Comparison of ENCODE assay signal across 13 cellular contexts in the genomic region with DNA sequence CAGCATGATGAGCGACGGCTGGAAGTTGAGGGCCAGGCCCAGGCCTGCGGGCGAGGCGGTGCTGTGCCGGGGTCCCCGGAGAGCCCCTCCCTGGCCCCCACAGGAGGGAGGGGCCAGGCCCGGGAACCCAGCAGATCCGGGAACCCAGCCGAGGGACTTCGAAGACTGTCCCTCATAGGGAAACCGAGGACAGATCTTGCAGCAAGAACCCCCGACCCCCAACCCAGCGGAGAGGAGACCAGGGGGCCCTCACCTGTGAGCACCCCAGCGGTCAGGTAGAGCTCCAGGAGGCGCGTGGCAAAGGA. TPM values are rescaled to one million over a fixed set of nuclear protein-coding genes. Genes with fewer than 3 reads are reported as not detected.
DNase-seq lines count a peak whose midpoint lies in the region; ATAC-seq and TF ChIP-seq lines count a peak whose summit lies in the region.
"Had no signal": no experiment of that assay in that cellular context is flagged by ENCODE, and none has a peak within 500 bp of the region (broad histone marks: within the 10 kb centered on the region; RNA-seq: fewer than 3 reads in every experiment).

No MANE protein-coding gene starts in this region.

- H3K27me3 ChIP-seq in GM23338 (ENCODE audit: insufficient read depth): peaks cover 38% of the 10 kb centered on the region
- H3K27me3 ChIP-seq in brain microvascular endothelial cell (replicated peaks): peaks cover 14% of the 10 kb centered on the region
- peaks cover 35% of the 10 kb centered on the region for H3K27me3 ChIP-seq in lower lobe of right lung (ENCODE audit: low read depth)
- peaks cover 3 to 46% (median 29%) of the 10 kb centered on the region in 7 donors for H3K27me3 ChIP-seq in spleen (replicated peaks in 1 of 7)

- H3K9me2 ChIP-seq in GM23338 (ENCODE audit: insufficient read depth): no peaks in the 10 kb centered on the region

- H3K9me3 ChIP-seq in lower lobe of right lung (no peaks in the 10 kb centered on the region), spleen (no peaks in the 10 kb centered on the region)
- H3K9me3 ChIP-seq: Caco-2, neutrophil had no signal

- H3K4me3 ChIP-seq in GM23338: peak overlapping the region; percentile 51
- H3K4me3 ChIP-seq in brain microvascular endothelial cell (ENCODE audit: low read depth, low read length): peak overlapping the region; percentile 9
- peak overlapping the region; percentile 44 for H3K4me3 ChIP-seq in lower lobe of right lung
- H3K4me3 ChIP-seq in spleen: peak overlapping the region in 7 of 8 donors; percentile 10 to 65 (median 28)

- peaks cover 32% of the 10 kb centered on the region for H3K27me3 Mint-ChIP-seq in GM23338 (ENCODE audit: insufficient read depth, low read depth, poor library complexity)
- peaks cover 13% of the 10 kb centered on the region for H3K27me3 Mint-ChIP-seq in activated CD4-positive, alpha-beta memory T cell treated with anti-CD3 and anti-CD28 coated beads for 36 hours

- H3K4me3 Mint-ChIP-seq in GM23338: no peak overlapping the region
- no peak overlapping the region for H3K4me3 Mint-ChIP-seq in activated CD4-positive, alpha-beta memory T cell treated with anti-CD3 and anti-CD28 coated beads for 36 hours

- intact Hi-C loops in lower lobe of right lung (cut with DNase I): no loop called here
- intact Hi-C loops in spleen (cut with DNase I; ENCODE audit: low total_unique reads): no loop called here
- intact Hi-C loops in activated CD4-positive, alpha-beta memory T cell treated with anti-CD3 and anti-CD28 coated beads for 36 hours (cut with micrococcal nuclease): no loop called here

- no peak for TF ChIP-seq CTCF in GM23338 (conservative IDR thresholded peaks at IDR 0.05; ENCODE audit: low read depth in 2 of 2)
- TF ChIP-seq CTCF in brain microvascular endothelial cell (IDR thresholded peaks at IDR 0.05; ENCODE audit: low read depth, low read length, missing control alignments): no peak
- no peak for TF ChIP-seq CTCF in lower lobe of right lung (IDR thresholded peaks at IDR 0.05)
- no peak for TF ChIP-seq CTCF in spleen (IDR thresholded peaks at IDR 0.05 in 8 of 11, conservative IDR thresholded peaks at IDR 0.05 in 3 of 11)

- H3K9me3 Mint-ChIP-seq in GM23338: no peaks in the 10 kb centered on the region
- no peaks in the 10 kb centered on the region for H3K9me3 Mint-ChIP-seq in activated CD4-positive, alpha-beta memory T cell treated with anti-CD3 and anti-CD28 coated beads for 36 hours
- H3K9me3 Mint-ChIP-seq: activated naive CD8-positive, alpha-beta T cell treated with anti-CD3 and anti-CD28 coated beads, Interleukin-2, amount 10 ng/mL, durations not matched to agents 7 days and 5 days; H9 had no signal

- H3K4me1 ChIP-seq in GM23338 (ENCODE audit: insufficient read depth): peaks cover 25% of the 10 kb centered on the region; the same call in 1 of the 2 replicates
- H3K4me1 ChIP-seq in lower lobe of right lung: peaks cover 22% of the 10 kb centered on the region
- H3K4me1 ChIP-seq in spleen: peaks cover 11 to 28% (median 24%) of the 10 kb centered on the region in 6 donors

- in situ Hi-C loops in brain microvascular endothelial cell (cut with HindIII; ENCODE audit: low pct_ligation_motif_present, low sequenced_read_pairs): loop anchor here (25.0 kb wide), 1 partner anchor 256 kb away; no protein-coding TSS in a partner anchor

- H3K36me3 Mint-ChIP-seq in GM23338 (ENCODE audit: low read depth): no peaks in the 10 kb centered on the region; the same call in 2 of the 3 replicates
- H3K36me3 Mint-ChIP-seq in activated CD4-positive, alpha-beta memory T cell treated with anti-CD3 and anti-CD28 coated beads for 36 hours: no peaks in the 10 kb centered on the region
- H3K36me3 Mint-ChIP-seq: activated naive CD8-positive, alpha-beta T cell treated with anti-CD3 and anti-CD28 coated beads, Interleukin-2, amount 10 ng/mL, durations not matched to agents 7 days and 5 days had no signal

- peak overlapping the region; percentile 78 for H3K4me2 ChIP-seq in GM23338

- TF ChIP-seq POLR2A in spleen (IDR thresholded peaks at IDR 0.05): no peak

- H3K27ac ChIP-seq in GM23338 (ENCODE audit: low read depth) (no peak overlapping the region), brain microvascular endothelial cell (no peak overlapping the region), lower lobe of right lung (no peak overlapping the region), spleen (peak overlapping the region in 4 of 8 donors; percentile 27 to 65 (median 38))
- H3K27ac ChIP-seq: neutrophil had no signal

- no peak for ATAC-seq in GM23338
- no peak for ATAC-seq in lower lobe of right lung
- ATAC-seq in GM19455 (IDR thresholded peaks at IDR 0.05; ENCODE audit: unreplicated experiment): no peak

- no peaks in the 10 kb centered on the region for H3F3A ChIP-seq in GM23338 (replicated peaks; ENCODE audit: low read depth)

- 6 to 13% (median 7%) methylated on average over 3 to 17 of the region's 17 CpGs for WGBS in spleen, 5 donors

- H3K4me1 Mint-ChIP-seq in GM23338: peaks cover 6% of the 10 kb centered on the region; the same call in 2 of the 3 replicates
- no peaks in the 10 kb centered on the region for H3K4me1 Mint-ChIP-seq in activated CD4-positive, alpha-beta memory T cell treated with anti-CD3 and anti-CD28 coated beads for 36 hours (ENCODE audit: low read depth)
- H3K4me1 Mint-ChIP-seq: activated naive CD8-positive, alpha-beta T cell treated with anti-CD3 and anti-CD28 coated beads, Interleukin-2, amount 10 ng/mL, durations not matched to agents 7 days and 5 days had no signal

- no peak overlapping the region for H2AFZ ChIP-seq in GM23338

- H3K27ac Mint-ChIP-seq in GM23338: no peak overlapping the region
- H3K27ac Mint-ChIP-seq in activated CD4-positive, alpha-beta memory T cell treated with anti-CD3 and anti-CD28 coated beads for 36 hours: no peak overlapping the region
- H3K27ac Mint-ChIP-seq: activated naive CD8-positive, alpha-beta T cell treated with anti-CD3 and anti-CD28 coated beads, Interleukin-2, amount 10 ng/mL, durations not matched to agents 7 days and 5 days; H9 had no signal

- H3K36me3 ChIP-seq in GM23338 (ENCODE audit: insufficient read depth) (no peaks in the 10 kb centered on the region), brain microvascular endothelial cell (replicated peaks) (no peaks in the 10 kb centered on the region), lower lobe of right lung (no peaks in the 10 kb centered on the region), spleen (peaks cover 0 to 9% (median 0%) of the 10 kb centered on the region in 6 donors)

- POLR2A ChIA-PET in activated CD4-positive, alpha-beta memory T cell treated with anti-CD3 and anti-CD28 coated beads for 36 hours (lab: Charles Lee): no interaction called here

- DNase-seq in GM23338 (ENCODE audit: low spot score): no peak
- no peak for DNase-seq in brain microvascular endothelial cell
- DNase-seq in lower lobe of right lung: peak; percentile 48
- DNase-seq in spleen: no peak
- DNase-seq in NCI-H146 treated with DMSO at 0.1 percent for 48 hours (lab: John Stamatoyannopoulos, UW; ENCODE audit: unreplicated experiment): no peak
- DNase-seq in activated CD4-positive, alpha-beta memory T cell treated with anti-CD3 and anti-CD28 coated beads for 36 hours: no peak
- DNase-seq in activated CD4-positive, alpha-beta T cell treated with anti-CD3 and anti-CD28 coated beads for 48 hours: no peak
- DNase-seq: Caco-2, H9 had no signal

- no peaks in the 10 kb centered on the region; the same call in 1 of the 2 replicates for H4K20me1 ChIP-seq in GM23338 (replicated peaks; ENCODE audit: insufficient read depth)

- H3K79me2 ChIP-seq in GM23338 (replicated peaks; ENCODE audit: insufficient read depth): no peaks in the 10 kb centered on the region

- CTCF ChIA-PET in activated CD4-positive, alpha-beta memory T cell treated with anti-CD3 and anti-CD28 coated beads for 36 hours (lab: Charles Lee): interaction anchor here (1.2 kb wide), 1 partner anchor 29 kb away, joined by 3 read pairs; no protein-coding TSS in a partner anchor

TF ChIP-seq in GM23338, 12 proteins besides CTCF, POLR2A, EP300 and RAD21:
- TF ChIP-seq STAT1 (IDR thresholded peaks at IDR 0.05; ENCODE audit: unreplicated experiment) (no peak), EZH2 (IDR thresholded peaks at IDR 0.05; ENCODE audit: low read depth, unreplicated experiment) (peak; percentile 18)

RNA-seq across cellular contexts. Expression of a gene that starts 2.4 kb away (rescaled TPM):
- 0.66 and 1.0 TPM in 2 replicates for total RNA-seq in GM23338 (2014; rRNA removed; shearing (Covaris generic))
- polyA plus RNA-seq in GM23338 (2016; fragmentation: Nextera tagmentation; extraction: Ambion mirVana): 0.52 and 0.56 TPM in 2 replicates
- total RNA-seq in lower lobe of right lung: 0.24 TPM
- under 1 TPM in 3 of 7 donors, not detected in 4; 0.30 to 0.77 (median 0.60) TPM for total RNA-seq in spleen
- 1 to 10 TPM in 1 of 3 donors, under 1 TPM in 2; 0.22 to 1.2 (median 0.97) TPM for polyA plus RNA-seq in spleen
- total RNA-seq in activated CD4-positive, alpha-beta memory T cell treated with anti-CD3 and anti-CD28 coated beads for 36 hours: under 1 TPM in 1 of 2 experiments, not detected in 1; 0.17 TPM
- total RNA-seq: activated naive CD8-positive, alpha-beta T cell treated with anti-CD3 and anti-CD28 coated beads, Interleukin-2, amount 10 ng/mL, durations not matched to agents 7 days and 5 days; Caco-2; HT1080 had no signal

RNA-seq across cellular contexts. Expression of a gene that starts 24.4 kb away (rescaled TPM):
- 28.3 and 36.2 TPM in 2 replicates for total RNA-seq in GM23338 (2014; rRNA removed; shearing (Covaris generic))
- polyA plus RNA-seq in GM23338 (2016; fragmentation: Nextera tagmentation; extraction: Ambion mirVana): 14.0 and 15.9 TPM in 2 replicates
- total RNA-seq in lower lobe of right lung: 35.4 TPM
- total RNA-seq in spleen: 10 to 100 TPM; 14.9 to 34.2 (median 31.9) TPM
- 10 to 100 TPM; 16.4 to 29.3 (median 20.3) TPM for polyA plus RNA-seq in spleen
- 10 to 100 TPM; 16.0 to 16.5 TPM for total RNA-seq in activated CD4-positive, alpha-beta memory T cell treated with anti-CD3 and anti-CD28 coated beads for 36 hours

RNA-seq across cellular contexts. Expression of a gene that starts 28.9 kb away (rescaled TPM):
- total RNA-seq in GM23338 (2014; rRNA removed; shearing (Covaris generic)): 3.9 and 5.6 TPM in 2 replicates
- polyA plus RNA-seq in GM23338 (2016; fragmentation: Nextera tagmentation; extraction: Ambion mirVana) (5.6 and 7.6 TPM in 2 replicates), spleen (1 to 10 TPM in 1 of 3 donors, under 1 TPM in 2; 0.77 to 1.9 (median 0.90) TPM)
- total RNA-seq in lower lobe of right lung (0.44 TPM), spleen (1 to 10 TPM in 3 of 7 donors, under 1 TPM in 4; 0.37 to 3.0 (median 0.92) TPM)
- total RNA-seq in activated CD4-positive, alpha-beta memory T cell treated with anti-CD3 and anti-CD28 coated beads for 36 hours: 1 to 10 TPM in 1 of 2 experiments, under 1 TPM in 1; 0.93 to 1.6 TPM
- total RNA-seq: HT1080 had no signal
